In genomic region chr7:13946181-13946580, GRCh38 we compare ENCODE assay signal across 14 cellular contexts. TPM values are rescaled to one million over a fixed set of nuclear protein-coding genes. Genes with fewer than 3 reads are reported as not detected.
A peak's percentile ranks its signal among the peaks of the same experiment; 100 is the strongest.
DNase-seq lines count a peak whose midpoint lies in the region; TF ChIP-seq lines count a peak whose summit lies in the region.
"Had no signal": no experiment of that assay in that cellular context is flagged by ENCODE, and none has a peak within 500 bp of the region (broad histone marks: within the 10 kb centered on the region; RNA-seq: fewer than 3 reads in every experiment).

No MANE protein-coding gene starts in this region.

- no peak overlapping the region for H3K4me3 Mint-ChIP-seq in activated CD4-positive, alpha-beta T cell treated with anti-CD3 and anti-CD28 coated beads, Interleukin-2, amount 10 ng/mL, durations not matched to agents 7 days and 5 days
- H3K4me3 Mint-ChIP-seq: naive B cell had no signal

- no peaks in the 10 kb centered on the region for H3K36me3 ChIP-seq in skeletal muscle satellite cell (ENCODE audit: insufficient read depth, low read length)
- H3K36me3 ChIP-seq: right atrium auricular region, suprapubic skin had no signal

- H3K27me3 Mint-ChIP-seq in activated CD4-positive, alpha-beta T cell treated with anti-CD3 and anti-CD28 coated beads, Interleukin-2, amount 10 ng/mL, durations not matched to agents 7 days and 5 days, result no peaks in the 10 kb centered on the region
- H3K27me3 Mint-ChIP-seq: naive B cell had no signal

- CTCF ChIA-PET in activated CD4-positive, alpha-beta T cell treated with anti-CD3 and anti-CD28 coated beads, Interleukin-2, amount 10 ng/mL, durations not matched to agents 7 days and 5 days (lab: Charles Lee), result no interaction called here

- H3K4me2 ChIP-seq in skeletal muscle satellite cell (ENCODE audit: low read length), result peak overlapping the region; percentile 64

- no peaks in the 10 kb centered on the region for H3K36me3 Mint-ChIP-seq in activated CD4-positive, alpha-beta T cell treated with anti-CD3 and anti-CD28 coated beads, Interleukin-2, amount 10 ng/mL, durations not matched to agents 7 days and 5 days (ENCODE audit: low read depth)
- H3K36me3 Mint-ChIP-seq: naive B cell had no signal

- DNase-seq in EL (peak; percentile 34), RPMI7951 (ENCODE audit: low read depth) (peak; percentile 80), foreskin fibroblast (peak; percentile 61 to 81)
- no peak for DNase-seq in activated CD4-positive, alpha-beta T cell treated with anti-CD3 and anti-CD28 coated beads, Interleukin-2, amount 10 ng/mL, durations not matched to agents 7 days and 5 days
- no peak for DNase-seq in stimulated activated CD4-positive, alpha-beta T cell treated with anti-CD3 and anti-CD28 coated beads, Interleukin-1b, Interleukin-23, amount 100 ng/mL, for 48 hours
- DNase-seq in activated CD4-positive, CD25-positive, alpha-beta regulatory T cell (lab: John Stamatoyannopoulos, UW), result no peak
- no peak for DNase-seq in activated CD8-positive, alpha-beta memory T cell treated with anti-CD3 and anti-CD28 coated beads, Interleukin-2, amount 50 U/mL, for 4 hours
- DNase-seq: central memory CD4-positive, alpha-beta T cell; erythroblast; naive B cell; T-helper 1 cell had no signal

- H3K9ac ChIP-seq in skeletal muscle satellite cell (ENCODE audit: low read depth, low read length), result peak overlapping the region; percentile 10

- POLR2A ChIA-PET in activated CD4-positive, alpha-beta T cell treated with anti-CD3 and anti-CD28 coated beads, Interleukin-2, amount 10 ng/mL, durations not matched to agents 7 days and 5 days (lab: Charles Lee), result no interaction called here

- peaks cover 10% of the 10 kb centered on the region for H3K4me1 ChIP-seq in skeletal muscle satellite cell (ENCODE audit: control insufficient read depth, insufficient read depth, low read length)
- H3K4me1 ChIP-seq: right atrium auricular region, suprapubic skin had no signal

- no peak overlapping the region for H3K4me3 ChIP-seq in foreskin fibroblast (ENCODE audit: low read depth in 1 of 2, low read length in 2 of 2)
- peak overlapping the region; percentile 56 for H3K4me3 ChIP-seq in skeletal muscle satellite cell (ENCODE audit: low read length)
- H3K4me3 ChIP-seq: right atrium auricular region, suprapubic skin had no signal

- H3K4me1 Mint-ChIP-seq in activated CD4-positive, alpha-beta T cell treated with anti-CD3 and anti-CD28 coated beads, Interleukin-2, amount 10 ng/mL, durations not matched to agents 7 days and 5 days, result no peaks in the 10 kb centered on the region
- H3K4me1 Mint-ChIP-seq: naive B cell had no signal

- TF ChIP-seq CTCF in foreskin fibroblast (IDR thresholded peaks at IDR 0.05; ENCODE audit: low read depth, low read length), result no peak

- no peaks in the 10 kb centered on the region for H3K9me3 Mint-ChIP-seq in activated CD4-positive, alpha-beta T cell treated with anti-CD3 and anti-CD28 coated beads, Interleukin-2, amount 10 ng/mL, durations not matched to agents 7 days and 5 days

- no peaks in the 10 kb centered on the region for H3K27me3 ChIP-seq in skeletal muscle satellite cell (ENCODE audit: control insufficient read depth, insufficient read depth, low read length)
- H3K27me3 ChIP-seq: right atrium auricular region, suprapubic skin had no signal

- H3K27ac Mint-ChIP-seq in activated CD4-positive, alpha-beta T cell treated with anti-CD3 and anti-CD28 coated beads, Interleukin-2, amount 10 ng/mL, durations not matched to agents 7 days and 5 days, result no peak overlapping the region
- H3K27ac Mint-ChIP-seq: naive B cell had no signal

- H3K9me3 ChIP-seq in skeletal muscle satellite cell (replicated peaks; ENCODE audit: low read length), result no peaks in the 10 kb centered on the region
- H3K9me3 ChIP-seq: right atrium auricular region, suprapubic skin had no signal

RNA-seq across cellular contexts. Expression of gene ETV1, which starts 43.3 kb away (rescaled TPM):
- total RNA-seq in RPMI7951 (2014; rRNA removed; shearing (Covaris generic)), result 91.5 and 128 TPM in 2 replicates
- 13.2 and 14.9 TPM in 2 replicates for total RNA-seq in skeletal muscle satellite cell (2012; rRNA removed)
- under 1 TPM; 0.05 to 0.33 TPM for total RNA-seq in activated CD4-positive, alpha-beta T cell treated with anti-CD3 and anti-CD28 coated beads, Interleukin-2, amount 10 ng/mL, durations not matched to agents 7 days and 5 days

Comparison
In these comparisons a context has a peak if more than half of its experiments do, and no peak if none do; other contexts are left out.
1. DNase-seq: peak in EL (single experiment), RPMI7951 (single experiment) and foreskin fibroblast (2 of 2); none in activated CD4-positive, alpha-beta T cell treated with anti-CD3 and anti-CD28 coated beads, Interleukin-2, amount 10 ng/mL, durations not matched to agents 7 days and 5 days (single experiment), stimulated activated CD4-positive, alpha-beta T cell treated with anti-CD3 and anti-CD28 coated beads, Interleukin-1b, Interleukin-23, amount 100 ng/mL, for 48 hours (single experiment), activated CD4-positive, CD25-positive, alpha-beta regulatory T cell (0 of 4) and activated CD8-positive, alpha-beta memory T cell treated with anti-CD3 and anti-CD28 coated beads, Interleukin-2, amount 50 U/mL, for 4 hours (single experiment).
2. RNA of gene ETV1, which starts 43.3 kb away (total RNA-seq): 91.5 to 128 TPM in RPMI7951; 0.05 to 0.33 TPM in activated CD4-positive, alpha-beta T cell treated with anti-CD3 and anti-CD28 coated beads, Interleukin-2, amount 10 ng/mL, durations not matched to agents 7 days and 5 days; every median in the first group is over 10 times any median in the second.